Comparison of ENCODE assay signal across 12 cellular contexts in genomic region chr4:69832326-69833030, GRCh38. TPM values are rescaled to one million over a fixed set of nuclear protein-coding genes. Genes with fewer than 3 reads are reported as not detected.
DNase-seq lines count a peak whose midpoint lies in the region; ATAC-seq and TF ChIP-seq lines count a peak whose summit lies in the region.
"Had no signal": no experiment of that assay in that cellular context is flagged by ENCODE, and none has a peak within 500 bp of the region (broad histone marks: within the 10 kb centered on the region; RNA-seq: fewer than 3 reads in every experiment).

No MANE protein-coding gene starts in this region.

- H3K27me3 ChIP-seq in GM23338 (ENCODE audit: insufficient read depth) (no peaks in the 10 kb centered on the region), left lung (no peaks in the 10 kb centered on the region), H7 (ENCODE audit: control insufficient read depth, insufficient read depth, low read length) (no peaks in the 10 kb centered on the region)
- H3K27me3 ChIP-seq: BLaER1 treated with 17β-estradiol and CSF1 and Interleukin-3, amounts not matched to agents 10 nM and 100 nM had no signal

- H3K79me2 ChIP-seq in GM23338 (replicated peaks; ENCODE audit: insufficient read depth): no peaks in the 10 kb centered on the region

- no peak overlapping the region for H3K4me3 Mint-ChIP-seq in GM23338

- H3K27ac ChIP-seq in GM23338 (ENCODE audit: low read depth) (no peak overlapping the region), left lung (peak overlapping the region in 1 of 2 donors; percentile 87)

- H2AFZ ChIP-seq in GM23338: peak overlapping the region; percentile 52; the same call in 1 of the 2 replicates

- no peaks in the 10 kb centered on the region for H3K9me3 ChIP-seq in left lung

- intact Hi-C loops in left lung (cut with DNase I): no loop called here

- H3K9me3 Mint-ChIP-seq in GM23338: peaks cover 4% of the 10 kb centered on the region; the same call in 2 of the 3 replicates

- no peaks in the 10 kb centered on the region for H4K20me1 ChIP-seq in GM23338 (replicated peaks; ENCODE audit: insufficient read depth)
- H4K20me1 ChIP-seq: BLaER1 treated with 17β-estradiol and CSF1 and Interleukin-3, amounts not matched to agents 10 nM and 100 nM had no signal

- TF ChIP-seq CTCF in GM23338 (conservative IDR thresholded peaks at IDR 0.05; ENCODE audit: low read depth in 2 of 2) (no peak), left lung (IDR thresholded peaks at IDR 0.05) (no peak)

- no peaks in the 10 kb centered on the region; the same call in 2 of the 3 replicates for H3K36me3 Mint-ChIP-seq in GM23338 (ENCODE audit: low read depth)

- H3K9me2 ChIP-seq in GM23338 (ENCODE audit: insufficient read depth): no peaks in the 10 kb centered on the region; the same call in 1 of the 2 replicates

- no peak overlapping the region for H3K27ac Mint-ChIP-seq in GM23338

- no peaks in the 10 kb centered on the region for H3K27me3 Mint-ChIP-seq in GM23338 (ENCODE audit: insufficient read depth, low read depth, poor library complexity)
- H3K27me3 Mint-ChIP-seq: activated CD4-positive, alpha-beta T cell treated with anti-CD3 and anti-CD28 coated beads, Interleukin-2, amount 10 ng/mL, durations not matched to agents 7 days and 5 days had no signal

- ATAC-seq in GM23338 (no peak), left lung (peak; percentile 42)

- H3K4me1 Mint-ChIP-seq in GM23338: peaks cover 14% of the 10 kb centered on the region; the same call in 2 of the 3 replicates

- peaks cover 10% of the 10 kb centered on the region for H3K4me1 ChIP-seq in GM23338 (ENCODE audit: insufficient read depth)
- H3K4me1 ChIP-seq in left lung: peaks cover 0 to 22% of the 10 kb centered on the region in 2 donors

- DNase-seq in COLO668 (lab: John Stamatoyannopoulos, UW; ENCODE audit: unreplicated experiment) (peak; percentile 59), GM23338 (ENCODE audit: low spot score) (no peak), MV-4-11 (lab: John Stamatoyannopoulos, UW) (peak; percentile 22), left lung (no peak), SIG-M5 (lab: John Stamatoyannopoulos, UW) (no peak), NCI-H2227 (lab: John Stamatoyannopoulos, UW; ENCODE audit: unreplicated experiment) (no peak), DMS 273 (lab: John Stamatoyannopoulos, UW; ENCODE audit: unreplicated experiment) (no peak), H7 (no peak)
- DNase-seq: activated CD4-positive, alpha-beta T cell treated with anti-CD3 and anti-CD28 coated beads, Interleukin-2, amount 10 ng/mL, durations not matched to agents 7 days and 5 days; NCI-H1417 treated with DMSO at 0.1 percent for 48 hours; stimulated activated CD4-positive, alpha-beta T cell treated with anti-CD3 and anti-CD28 coated beads, Interleukin-4, amount 100 ng/mL, for 1 hour had no signal

- H3K36me3 ChIP-seq in GM23338 (ENCODE audit: insufficient read depth): no peaks in the 10 kb centered on the region
- H3K36me3 ChIP-seq in left lung: no peaks in the 10 kb centered on the region
- H3K36me3 ChIP-seq in H7 (replicated peaks; ENCODE audit: control insufficient read depth, insufficient read depth, low read length): no peaks in the 10 kb centered on the region
- H3K36me3 ChIP-seq: BLaER1 treated with 17β-estradiol and CSF1 and Interleukin-3, amounts not matched to agents 10 nM and 100 nM had no signal

- no peak overlapping the region for H3K4me3 ChIP-seq in GM23338
- no peak overlapping the region for H3K4me3 ChIP-seq in left lung
- H3K4me3 ChIP-seq in H7 (ENCODE audit: insufficient read depth, low read depth, low read length): no peak overlapping the region
- H3K4me3 ChIP-seq: BLaER1 treated with 17β-estradiol and CSF1 and Interleukin-3, amounts not matched to agents 10 nM and 100 nM had no signal

- H3K4me2 ChIP-seq in GM23338: no peak overlapping the region

- no peaks in the 10 kb centered on the region for H3F3A ChIP-seq in GM23338 (replicated peaks; ENCODE audit: low read depth)

TF ChIP-seq in GM23338, 12 proteins besides CTCF, POLR2A, EP300 and RAD21 (continues in another document):
- TF ChIP-seq ZNF114 (CRISPR knock-in tag; IDR thresholded peaks at IDR 0.05) (no peak), ZNF462 (CRISPR knock-in tag; IDR thresholded peaks at IDR 0.05) (no peak), EZH2 (IDR thresholded peaks at IDR 0.05; ENCODE audit: low read depth, unreplicated experiment) (no peak), JUNB (IDR thresholded peaks at IDR 0.05; ENCODE audit: unreplicated experiment) (no peak)

RNA-seq across cellular contexts. Expression of gene SULT1E1, which starts 27.5 kb away (rescaled TPM):
- total RNA-seq in GM23338 (2014; rRNA removed; shearing (Covaris generic)): 0.12 TPM in 1 of 2 replicates, not detected in the other
- polyA plus RNA-seq in GM23338 (2016; fragmentation: Nextera tagmentation; extraction: Ambion mirVana): not detected in 2 replicates
- total RNA-seq in left lung: 10 to 100 TPM in 1 of 2 donors, 1 to 10 TPM in 1; 7.7 to 12.0 TPM
- total RNA-seq in H7 (2014; rRNA removed; shearing (Covaris generic)): not detected in 2 replicates
- total RNA-seq: activated CD4-positive, alpha-beta T cell treated with anti-CD3 and anti-CD28 coated beads, Interleukin-2, amount 10 ng/mL, durations not matched to agents 7 days and 5 days had no signal

Comparison
In these comparisons a context has a peak if more than half of its experiments do, and no peak if none do; other contexts are left out.
1. DNase-seq: peak in COLO668 (single experiment) and MV-4-11 (single experiment); none in GM23338 (single experiment), left lung (0 of 2), SIG-M5 (single experiment), NCI-H2227 (single experiment), DMS 273 (single experiment) and H7 (single experiment).